In the genomic region with DNA sequence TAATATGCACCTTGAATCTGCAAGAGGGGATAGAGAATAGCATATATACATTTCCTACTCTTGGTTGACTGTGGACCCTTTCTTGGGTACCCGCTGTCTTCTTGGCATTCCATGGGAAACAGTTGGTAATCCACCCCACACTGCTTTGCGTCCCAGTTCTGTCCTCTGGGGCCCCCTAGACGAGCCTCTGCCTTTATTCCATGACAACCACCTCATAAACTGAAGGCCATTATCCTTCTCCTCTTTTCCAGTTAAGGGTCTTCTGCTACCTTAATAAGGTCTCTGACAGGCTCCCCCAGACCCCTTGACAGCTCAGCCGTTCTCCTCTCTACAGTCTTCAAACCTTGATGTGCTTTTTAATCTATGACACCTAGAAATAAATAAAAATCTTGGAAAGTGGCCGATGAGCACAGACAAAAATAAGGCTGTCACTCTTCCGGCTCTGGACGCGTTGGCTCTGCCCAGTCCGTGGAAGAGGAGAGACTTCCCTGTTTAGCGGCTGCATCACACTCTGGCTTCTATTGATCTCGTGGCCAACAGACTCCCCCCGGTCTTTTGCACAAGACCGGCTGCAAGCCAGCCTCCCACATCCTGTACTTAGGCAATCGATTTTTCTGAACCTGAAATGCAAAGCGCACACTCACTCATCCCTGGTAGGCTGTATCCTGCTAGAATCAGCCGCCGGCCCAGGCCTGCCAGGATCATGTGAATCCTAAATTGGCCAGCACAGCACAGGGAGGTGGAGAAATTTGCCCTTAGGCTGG, we compare ENCODE assay signal across 10 cellular contexts.
DNase-seq lines count a peak whose midpoint lies in the region; ATAC-seq and TF ChIP-seq lines count a peak whose summit lies in the region.
"Had no signal": no experiment of that assay in that cellular context is flagged by ENCODE, and none has a peak within 500 bp of the region (broad histone marks: within the 10 kb centered on the region; RNA-seq: fewer than 3 reads in every experiment).

No MANE protein-coding gene starts in this region.

- H2AK5ac ChIP-seq in mesendoderm (ENCODE audit: low read length), result no peak overlapping the region

- peaks cover under 1% of the 10 kb centered on the region for H3K4me1 ChIP-seq in neural progenitor cell
- peaks cover 7% of the 10 kb centered on the region for H3K4me1 ChIP-seq in mesendoderm (ENCODE audit: control insufficient read depth, low read depth, low read length)

- H3K23ac ChIP-seq in mesendoderm (ENCODE audit: low read length), result no peak overlapping the region

- H3K18ac ChIP-seq in mesendoderm (ENCODE audit: low read length), result no peak overlapping the region

- no peaks in the 10 kb centered on the region for H3F3A ChIP-seq in neural progenitor cell (ENCODE audit: low read depth)

- no peak overlapping the region for H2BK15ac ChIP-seq in mesendoderm (replicated peaks; ENCODE audit: low read depth)

- H3K4me3 ChIP-seq in neural progenitor cell (no peak overlapping the region), mesendoderm (ENCODE audit: low read length) (no peak overlapping the region)

- no peak for ATAC-seq in HG03039 (IDR thresholded peaks at IDR 0.05; ENCODE audit: unreplicated experiment)
- no peak for ATAC-seq in HG03439 (IDR thresholded peaks at IDR 0.05; ENCODE audit: unreplicated experiment)
- ATAC-seq: activated T-cell treated with anti-CD3 and anti-CD28 coated beads, Interleukin-2, amount 50 U/mL, for 72 hours; effector memory CD8-positive, alpha-beta T cell had no signal

- H3K27ac ChIP-seq in neural progenitor cell, result no peak overlapping the region
- no peak overlapping the region for H3K27ac ChIP-seq in mesendoderm (ENCODE audit: low read depth, low read length)

- H3K36me3 Mint-ChIP-seq in dendritic cell treated with granulocyte-macrophage colony-stimulating factor and Interleukin-4, amounts not matched to agents 40 ng/mL and 50 ng/mL, for 4 days (ENCODE audit: low read depth), result no peaks in the 10 kb centered on the region
- no peaks in the 10 kb centered on the region for H3K36me3 Mint-ChIP-seq in neural progenitor cell

- no peaks in the 10 kb centered on the region for H4K20me1 ChIP-seq in neural progenitor cell (ENCODE audit: low read depth)

- H2BK120ac ChIP-seq in mesendoderm (ENCODE audit: low read depth, low read length), result no peak overlapping the region

- intact Hi-C loops in dendritic cell treated with granulocyte-macrophage colony-stimulating factor and Interleukin-4, amounts not matched to agents 40 ng/mL and 50 ng/mL, for 4 days (cut with micrococcal nuclease), result no loop called here

- H3K79me2 ChIP-seq in neural progenitor cell (ENCODE audit: low read depth), result no peaks in the 10 kb centered on the region
- H3K79me2 ChIP-seq in mesendoderm (ENCODE audit: control insufficient read depth, insufficient read depth, low read length), result no peaks in the 10 kb centered on the region

- H2AFZ ChIP-seq in neural progenitor cell (replicated peaks), result no peak overlapping the region

- no CpG with 5 or more reads among the region's 17 CpGs for WGBS in mesendoderm (ENCODE audit: extremely low coverage, insufficient coverage, low lambda C conversion rate)

- peaks cover 45% of the 10 kb centered on the region for H3K27me3 Mint-ChIP-seq in dendritic cell treated with granulocyte-macrophage colony-stimulating factor and Interleukin-4, amounts not matched to agents 40 ng/mL and 50 ng/mL, for 4 days
- peaks cover 12% of the 10 kb centered on the region for H3K27me3 Mint-ChIP-seq in neural progenitor cell (ENCODE audit: insufficient read depth, low read depth)

- H4K8ac ChIP-seq in mesendoderm (ENCODE audit: low read depth, low read length), result no peak overlapping the region

- H4K5ac ChIP-seq in mesendoderm (ENCODE audit: low read length), result no peak overlapping the region

- H3K4me1 Mint-ChIP-seq in dendritic cell treated with granulocyte-macrophage colony-stimulating factor and Interleukin-4, amounts not matched to agents 40 ng/mL and 50 ng/mL, for 4 days (ENCODE audit: low read depth), result peaks cover 28% of the 10 kb centered on the region
- peaks cover 11% of the 10 kb centered on the region for H3K4me1 Mint-ChIP-seq in neural progenitor cell

- no peak for TF ChIP-seq CTCF in neural progenitor cell (IDR thresholded peaks at IDR 0.05)

- no peaks in the 10 kb centered on the region for H3K9me3 ChIP-seq in neural progenitor cell (ENCODE audit: low read depth)

- H3K9ac ChIP-seq in neural progenitor cell (no peak overlapping the region), mesendoderm (ENCODE audit: low read length) (no peak overlapping the region)

- H3K27me3 ChIP-seq in neural progenitor cell, result no peaks in the 10 kb centered on the region
- no peaks in the 10 kb centered on the region for H3K27me3 ChIP-seq in mesendoderm (ENCODE audit: insufficient read depth, low read length, poor library complexity)

- no peaks in the 10 kb centered on the region for H3K36me3 ChIP-seq in neural progenitor cell
- no peaks in the 10 kb centered on the region for H3K36me3 ChIP-seq in mesendoderm (ENCODE audit: control insufficient read depth, insufficient read depth, low read length)

- peak overlapping the region; percentile 32 for H3K27ac Mint-ChIP-seq in dendritic cell treated with granulocyte-macrophage colony-stimulating factor and Interleukin-4, amounts not matched to agents 40 ng/mL and 50 ng/mL, for 4 days
- peak overlapping the region; percentile 72 for H3K27ac Mint-ChIP-seq in neural progenitor cell
- H3K27ac Mint-ChIP-seq: activated T-cell treated with anti-CD3 and anti-CD28 coated beads, Interleukin-2, amount 50 U/mL, for 72 hours; effector memory CD8-positive, alpha-beta T cell had no signal

- DNase-seq in D341Med (ENCODE audit: low spot score) (peak; percentile 12), NCI-H2227 treated with DMSO at 0.1 percent for 48 hours (lab: John Stamatoyannopoulos, UW) (peak; percentile 45), neural progenitor cell (ENCODE audit: low spot score) (no peak), mesendoderm (no peak), middle frontal gyrus (ENCODE audit: extremely low spot score, low spot score) (no peak)
- DNase-seq: activated T-cell treated with anti-CD3 and anti-CD28 coated beads, Interleukin-2, amount 50 U/mL, for 72 hours; effector memory CD8-positive, alpha-beta T cell had no signal

- no peak overlapping the region for H3K56ac ChIP-seq in mesendoderm (ENCODE audit: low read length)

- H3K4me2 ChIP-seq in neural progenitor cell (no peak overlapping the region), mesendoderm (ENCODE audit: low read length) (no peak overlapping the region)

- H3K9me3 Mint-ChIP-seq in dendritic cell treated with granulocyte-macrophage colony-stimulating factor and Interleukin-4, amounts not matched to agents 40 ng/mL and 50 ng/mL, for 4 days, result no peaks in the 10 kb centered on the region
- no peaks in the 10 kb centered on the region for H3K9me3 Mint-ChIP-seq in neural progenitor cell
- H3K9me3 Mint-ChIP-seq: activated T-cell treated with anti-CD3 and anti-CD28 coated beads, Interleukin-2, amount 50 U/mL, for 72 hours; effector memory CD8-positive, alpha-beta T cell had no signal

- H3K79me1 ChIP-seq in mesendoderm (ENCODE audit: low read length), result no peaks in the 10 kb centered on the region

- no peak overlapping the region for H3K4ac ChIP-seq in mesendoderm (ENCODE audit: low read depth, low read length)

- H3K4me3 Mint-ChIP-seq in dendritic cell treated with granulocyte-macrophage colony-stimulating factor and Interleukin-4, amounts not matched to agents 40 ng/mL and 50 ng/mL, for 4 days, result no peak overlapping the region
- H3K4me3 Mint-ChIP-seq in neural progenitor cell, result no peak overlapping the region
- H3K4me3 Mint-ChIP-seq: activated T-cell treated with anti-CD3 and anti-CD28 coated beads, Interleukin-2, amount 50 U/mL, for 72 hours; effector memory CD8-positive, alpha-beta T cell had no signal

- no peak overlapping the region for H2BK5ac ChIP-seq in mesendoderm (ENCODE audit: low read length)

Comparison
In these comparisons a context has a peak if more than half of its experiments do, and no peak if none do; other contexts are left out.
1. DNase-seq: peak in D341Med (single experiment) and NCI-H2227 treated with DMSO at 0.1 percent for 48 hours (single experiment); none in neural progenitor cell (single experiment), mesendoderm (single experiment) and middle frontal gyrus (single experiment).